8 cellular contexts compared by ENCODE assay signal in the genomic region with DNA sequence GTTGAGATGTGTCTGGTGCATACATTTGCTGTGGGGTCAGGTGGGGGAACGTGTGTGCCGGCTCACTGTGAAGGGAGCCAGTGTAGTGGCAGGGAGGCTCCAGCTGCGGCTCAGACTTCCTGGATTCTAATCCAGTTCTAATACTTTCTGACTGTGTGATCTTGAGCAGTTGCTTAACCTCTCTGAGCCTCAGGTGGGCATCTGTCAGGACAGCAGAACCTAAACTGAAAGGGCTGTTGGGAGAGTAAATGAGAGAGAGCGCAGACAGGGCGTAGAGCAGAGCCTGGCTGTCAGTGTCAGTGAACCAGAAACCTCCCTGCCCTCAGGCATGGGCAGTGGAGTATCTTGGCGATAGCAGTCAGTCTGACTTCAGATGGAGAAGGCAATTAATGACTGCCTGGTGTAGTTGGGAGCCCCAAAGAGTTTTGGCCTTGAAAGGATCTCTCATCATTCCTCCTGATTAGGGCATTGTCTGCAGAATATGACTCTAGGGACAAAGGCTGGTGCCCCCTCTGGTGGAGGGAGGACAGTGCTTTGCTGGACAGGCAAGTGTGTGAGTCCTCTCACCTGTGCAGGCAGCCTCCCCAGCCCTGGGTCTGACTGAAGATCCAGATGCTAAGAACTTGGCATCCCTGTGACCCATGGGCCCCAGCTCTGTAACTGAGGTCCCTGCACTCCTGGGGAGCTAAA. TPM values are rescaled to one million over a fixed set of nuclear protein-coding genes. Genes with fewer than 3 reads are reported as not detected.
A peak's percentile ranks its signal among the peaks of the same experiment; 100 is the strongest.
DNase-seq lines count a peak whose midpoint lies in the region; ATAC-seq and TF ChIP-seq lines count a peak whose summit lies in the region.

No MANE protein-coding gene starts in this region.

- intact Hi-C loops in lower leg skin (cut with DNase I; ENCODE audit: low total_unique reads) (no loop called here), head of caudate nucleus (cut with DNase I) (no loop called here)

- TF ChIP-seq CTCF in lower leg skin (IDR thresholded peaks at IDR 0.05) = no peak

- peak; percentile 21 for ATAC-seq in esophagus mucosa
- ATAC-seq in stimulated activated naive CD8-positive, alpha-beta T cell treated with anti-CD3 and anti-CD28 coated beads, Interleukin-15, amount 100 ng/mL, for 72 hours = peak; percentile 48

- DNase-seq in SKM-1 treated with dmso at 0.1 percent for 144 hours (lab: John Stamatoyannopoulos, UW; ENCODE audit: unreplicated experiment) = peak; percentile 11
- DNase-seq in SKM-1 (lab: John Stamatoyannopoulos, UW; ENCODE audit: unreplicated experiment) = no peak
- DNase-seq in NCI-H69 (lab: John Stamatoyannopoulos, UW) = peak; percentile 61
- DNase-seq in stimulated activated naive CD8-positive, alpha-beta T cell treated with anti-CD3 and anti-CD28 coated beads, Interleukin-15, amount 100 ng/mL, for 72 hours = no peak
- DNase-seq in lower leg skin (ENCODE audit: low spot score in 2 of 2) = no peak
- no peak for DNase-seq in head of caudate nucleus
- DNase-seq in HCEC 1CT = no peak

- H3K9me3 Mint-ChIP-seq in stimulated activated naive CD8-positive, alpha-beta T cell treated with anti-CD3 and anti-CD28 coated beads, Interleukin-15, amount 100 ng/mL, for 72 hours = no peaks in the 10 kb centered on the region

- 71 to 79% methylated on average over 6 of the region's 6 CpGs for WGBS in lower leg skin, 2 donors

- peaks cover 35% of the 10 kb centered on the region for H3K27me3 Mint-ChIP-seq in stimulated activated naive CD8-positive, alpha-beta T cell treated with anti-CD3 and anti-CD28 coated beads, Interleukin-15, amount 100 ng/mL, for 72 hours

- H3K27ac Mint-ChIP-seq in stimulated activated naive CD8-positive, alpha-beta T cell treated with anti-CD3 and anti-CD28 coated beads, Interleukin-15, amount 100 ng/mL, for 72 hours = no peak overlapping the region

- peaks cover 18% of the 10 kb centered on the region for H3K4me1 Mint-ChIP-seq in stimulated activated naive CD8-positive, alpha-beta T cell treated with anti-CD3 and anti-CD28 coated beads, Interleukin-15, amount 100 ng/mL, for 72 hours

- no peak overlapping the region for H3K4me3 ChIP-seq in lower leg skin (ENCODE audit: low read depth, poor library complexity, severe bottlenecking)

- TF ChIP-seq POLR2A in lower leg skin (IDR thresholded peaks at IDR 0.05) = no peak

- no peak overlapping the region for H3K4me3 Mint-ChIP-seq in stimulated activated naive CD8-positive, alpha-beta T cell treated with anti-CD3 and anti-CD28 coated beads, Interleukin-15, amount 100 ng/mL, for 72 hours

RNA-seq across cellular contexts. Expression of a gene that starts 9.6 kb away (rescaled TPM):
- total RNA-seq in esophagus mucosa (not detected), lower leg skin (not detected)

RNA-seq across cellular contexts. Expression of a gene that starts 18.3 kb away (rescaled TPM):
- total RNA-seq in esophagus mucosa = 1.5 TPM
- total RNA-seq in lower leg skin = 10 to 100 TPM in 1 of 4 donors, 1 to 10 TPM in 3; 1.7 to 18.9 (median 7.7) TPM

RNA-seq across cellular contexts. Expression of a gene that starts 28.9 kb away (rescaled TPM):
- total RNA-seq in esophagus mucosa (1.8 TPM), lower leg skin (1 to 10 TPM; 1.7 to 3.3 (median 3.0) TPM)

RNA-seq across cellular contexts. Expression of a gene that starts 40.9 kb away (rescaled TPM):
- total RNA-seq in esophagus mucosa = not detected
- total RNA-seq in lower leg skin = under 1 TPM in 1 of 4 donors, not detected in 3; 0.65 TPM

RNA-seq across cellular contexts. Expression of a gene that starts 47.5 kb away (rescaled TPM):
- 18.6 TPM for total RNA-seq in esophagus mucosa
- total RNA-seq in lower leg skin = 10 to 100 TPM; 21.0 to 33.5 (median 27.0) TPM

Comparison
In these comparisons a context has a peak if more than half of its experiments do, and no peak if none do; other contexts are left out.
1. DNase-seq: peak in SKM-1 treated with dmso at 0.1 percent for 144 hours (single experiment) and NCI-H69 (single experiment); none in SKM-1 (single experiment), stimulated activated naive CD8-positive, alpha-beta T cell treated with anti-CD3 and anti-CD28 coated beads, Interleukin-15, amount 100 ng/mL, for 72 hours (0 of 2), lower leg skin (0 of 2), head of caudate nucleus (0 of 42) and HCEC 1CT (single experiment).